Comparison of ENCODE assay signal across 1 cellular context in genomic region chr1:110944806-110945205, GRCh38.
A peak's percentile ranks its signal among the peaks of the same experiment; 100 is the strongest.
TF ChIP-seq lines count a peak whose summit lies in the region.

No MANE protein-coding gene starts in this region.

TF ChIP-seq in HepG2, 621 proteins besides CTCF, POLR2A, EP300 and RAD21 (continued from another document and continues in another):
- no peak for TF ChIP-seq RERE (CRISPR knock-in tag; IDR thresholded peaks at IDR 0.05; ENCODE audit: low read depth)
- TF ChIP-seq KDM5B (CRISPR knock-in tag; IDR thresholded peaks at IDR 0.05; ENCODE audit: borderline replicate concordance) = no peak
- TF ChIP-seq MED1 (CRISPR knock-in tag; IDR thresholded peaks at IDR 0.05) = peak; percentile 23; the same call in 1 of the 2 replicates
- no peak for TF ChIP-seq KLF16 (CRISPR knock-in tag; IDR thresholded peaks at IDR 0.05)
- no peak for TF ChIP-seq STAG1 (CRISPR knock-in tag; IDR thresholded peaks at IDR 0.05)
- no peak for TF ChIP-seq PHF21A (CRISPR knock-in tag; IDR thresholded peaks at IDR 0.05)
- no peak for TF ChIP-seq TAF1 (CRISPR knock-in tag; IDR thresholded peaks at IDR 0.05)
- 0 out of 2 replicates have a peak, but pooled peaks have one; percentile 53 for TF ChIP-seq PAF1 (CRISPR knock-in tag; IDR thresholded peaks at IDR 0.05)
- no peak for TF ChIP-seq ZNF382 (CRISPR knock-in tag; IDR thresholded peaks at IDR 0.05; ENCODE audit: borderline replicate concordance)
- TF ChIP-seq ZNF589 (CRISPR knock-in tag; conservative IDR thresholded peaks at IDR 0.05) = no peak
- TF ChIP-seq SKI (IDR thresholded peaks at IDR 0.05; ENCODE audit: partially characterized antibody) = peak; percentile 26
- no peak for TF ChIP-seq THAP8 (CRISPR knock-in tag; IDR thresholded peaks at IDR 0.05; ENCODE audit: borderline replicate concordance)
- no peak for TF ChIP-seq MAFF (IDR thresholded peaks at IDR 0.05; ENCODE audit: low read depth, low read length)
- no peak for TF ChIP-seq ZNF326 (CRISPR knock-in tag; IDR thresholded peaks at IDR 0.05; ENCODE audit: borderline replicate concordance)
- TF ChIP-seq ZMYM3 (CRISPR knock-in tag; IDR thresholded peaks at IDR 0.05) = peak; percentile 74
- no peak for TF ChIP-seq ZNF724P (CRISPR knock-in tag; IDR thresholded peaks at IDR 0.05; ENCODE audit: borderline replicate concordance)
- no peak for TF ChIP-seq ZNF562 (CRISPR knock-in tag; IDR thresholded peaks at IDR 0.05; ENCODE audit: borderline replicate concordance)
- no peak for TF ChIP-seq ZNF33A (CRISPR knock-in tag; IDR thresholded peaks at IDR 0.05; ENCODE audit: borderline replicate concordance)
- no peak for TF ChIP-seq ZSCAN21 (CRISPR knock-in tag; IDR thresholded peaks at IDR 0.05; ENCODE audit: borderline replicate concordance)
- TF ChIP-seq HNRNPLL (IDR thresholded peaks at IDR 0.05; ENCODE audit: low read depth, low read length, poor library complexity, severe bottlenecking) = no peak
- TF ChIP-seq ESRRA (CRISPR knock-in tag; IDR thresholded peaks at IDR 0.05; ENCODE audit: low read depth) = peak; percentile 50; the same call in 1 of the 2 replicates
- no peak for TF ChIP-seq ZNF773 (CRISPR knock-in tag; IDR thresholded peaks at IDR 0.05; ENCODE audit: borderline replicate concordance)
- TF ChIP-seq ZNF451 (CRISPR knock-in tag; IDR thresholded peaks at IDR 0.05) = no peak
- TF ChIP-seq CREM (IDR thresholded peaks at IDR 0.05) = no peak
- TF ChIP-seq CREM (CRISPR knock-in tag; IDR thresholded peaks at IDR 0.05) = no peak
- no peak for TF ChIP-seq ZNF256 (CRISPR knock-in tag; conservative IDR thresholded peaks at IDR 0.05)
- no peak for TF ChIP-seq CREB3 (CRISPR knock-in tag; IDR thresholded peaks at IDR 0.05)
- TF ChIP-seq ZNF790 (CRISPR knock-in tag; IDR thresholded peaks at IDR 0.05; ENCODE audit: borderline replicate concordance) = no peak
- peak; percentile 30 to 74; a peak in 3 of 4 replicates for TF ChIP-seq NR2F1 (CRISPR knock-in tag; IDR thresholded peaks at IDR 0.05)
- TF ChIP-seq POLR2AphosphoS5 (IDR thresholded peaks at IDR 0.05; ENCODE audit: low read depth, low read length) = no peak
- TF ChIP-seq ELF1 (CRISPR knock-in tag; IDR thresholded peaks at IDR 0.05) = no peak
- TF ChIP-seq SP2 (CRISPR knock-in tag; IDR thresholded peaks at IDR 0.05) = no peak
- no peak for TF ChIP-seq ZNF343 (CRISPR knock-in tag; IDR thresholded peaks at IDR 0.05)
- no peak for TF ChIP-seq ZEB1 (IDR thresholded peaks at IDR 0.05; ENCODE audit: insufficient replicate concordance, low read depth)
- TF ChIP-seq ZNF207 (IDR thresholded peaks at IDR 0.05; ENCODE audit: borderline replicate concordance) = no peak
- peak; percentile 81 for TF ChIP-seq RARA (CRISPR knock-in tag; IDR thresholded peaks at IDR 0.05)
- no peak for TF ChIP-seq HIVEP1 (CRISPR knock-in tag; IDR thresholded peaks at IDR 0.05)
- no peak for TF ChIP-seq MYNN (CRISPR knock-in tag; IDR thresholded peaks at IDR 0.05; ENCODE audit: low read depth)
- no peak for TF ChIP-seq ZNF577 (CRISPR knock-in tag; IDR thresholded peaks at IDR 0.05; ENCODE audit: borderline replicate concordance, low read depth)
- TF ChIP-seq ZMAT5 (CRISPR knock-in tag; IDR thresholded peaks at IDR 0.05; ENCODE audit: borderline replicate concordance, low read depth) = no peak
- TF ChIP-seq NFKBIZ (CRISPR knock-in tag; IDR thresholded peaks at IDR 0.05) = no peak
- TF ChIP-seq CEBPG (CRISPR knock-in tag; IDR thresholded peaks at IDR 0.05) = no peak
- no peak for TF ChIP-seq ZNF709 (CRISPR knock-in tag; IDR thresholded peaks at IDR 0.05)
- peak; percentile 54 for TF ChIP-seq NR2F6 (IDR thresholded peaks at IDR 0.05)
- peak; percentile 52 for TF ChIP-seq NR2F6 (CRISPR knock-in tag; IDR thresholded peaks at IDR 0.05)
- no peak for TF ChIP-seq REST (IDR thresholded peaks at IDR 0.05; ENCODE audit: borderline replicate concordance in 1 of 2, low read depth in 1 of 2, low read length in 2 of 2)
- no peak for TF ChIP-seq ZNF136 (CRISPR knock-in tag; IDR thresholded peaks at IDR 0.05; ENCODE audit: low read depth)
- no peak for TF ChIP-seq SRSF1 (optimal IDR thresholded peaks at IDR 0.05; ENCODE audit: low read depth, low read length)
- no peak for TF ChIP-seq ZSCAN29 (CRISPR knock-in tag; conservative IDR thresholded peaks at IDR 0.05)
- no peak for TF ChIP-seq ONECUT2 (CRISPR knock-in tag; IDR thresholded peaks at IDR 0.05)
- no peak for TF ChIP-seq ZNF570 (CRISPR knock-in tag; IDR thresholded peaks at IDR 0.05; ENCODE audit: borderline replicate concordance)
- TF ChIP-seq FOXO4 (CRISPR knock-in tag; conservative IDR thresholded peaks at IDR 0.05) = no peak
- TF ChIP-seq ZBTB8A (CRISPR knock-in tag; IDR thresholded peaks at IDR 0.05; ENCODE audit: borderline replicate concordance, low read depth) = no peak
- no peak for TF ChIP-seq DNMT3B (CRISPR knock-in tag; conservative IDR thresholded peaks at IDR 0.05)
- no peak for TF ChIP-seq FOXA3 (CRISPR knock-in tag; IDR thresholded peaks at IDR 0.05)
- peak; percentile 71; the same call in 1 of the 2 replicates for TF ChIP-seq ZNF280D (CRISPR knock-in tag; IDR thresholded peaks at IDR 0.05)
- no peak for TF ChIP-seq HOXA5 (CRISPR knock-in tag; IDR thresholded peaks at IDR 0.05)
- no peak for TF ChIP-seq SUZ12 (IDR thresholded peaks at IDR 0.05; ENCODE audit: low read depth, low read length)
- no peak for TF ChIP-seq POLR2G (IDR thresholded peaks at IDR 0.05; ENCODE audit: low read depth, low read length)
- no peak for TF ChIP-seq MXD3 (CRISPR knock-in tag; IDR thresholded peaks at IDR 0.05)
- no peak for TF ChIP-seq FOXA1 (IDR thresholded peaks at IDR 0.05)
- no peak for TF ChIP-seq FOXA1 (CRISPR knock-in tag; IDR thresholded peaks at IDR 0.05)
- no peak for TF ChIP-seq ZNF605 (CRISPR knock-in tag; IDR thresholded peaks at IDR 0.05)
- TF ChIP-seq ATM (IDR thresholded peaks at IDR 0.05; ENCODE audit: borderline replicate concordance) = no peak
